Comparison of ENCODE assay signal across 8 cellular contexts in genomic region chr5:75717082-75717922, GRCh38. TPM values are rescaled to one million over a fixed set of nuclear protein-coding genes. Genes with fewer than 3 reads are reported as not detected.
DNase-seq lines count a peak whose midpoint lies in the region; ATAC-seq and TF ChIP-seq lines count a peak whose summit lies in the region.

TSS of gene POC5 (minus strand) at chr5:75717437. CDS start at chr5:75712937, 4,500 bp downstream.

- CTCF ChIA-PET in activated CD8-positive, alpha-beta memory T cell treated with anti-CD3 and anti-CD28 coated beads for 36 hours (lab: Charles Lee), result interaction anchor here (0.6 to 1.1 kb wide), 2 partner anchors 27 to 476 kb away, joined by 3 read pairs; no protein-coding TSS in a partner anchor

- H3K4me3 ChIP-seq in lung, result peak within 1 kb of the TSS; percentile 93

- no peak for TF ChIP-seq CTCF in GM20000 (IDR thresholded peaks at IDR 0.05; ENCODE audit: extremely low read depth, missing control alignments)
- TF ChIP-seq CTCF in lung (IDR thresholded peaks at IDR 0.05; ENCODE audit: control extremely low read depth, extremely low read depth), result no peak

- DNase-seq in CMK (ENCODE audit: low read depth) (peak; percentile 81), GM20000 (ENCODE audit: low spot score) (peak; percentile 93), HT-29 (ENCODE audit: low spot score) (peak; percentile 98), NOMO-1 (lab: John Stamatoyannopoulos, UW; ENCODE audit: unreplicated experiment in 2 of 2) (peak; percentile 97 to 98), lung (ENCODE audit: low spot score) (peak; percentile 97)
- peak; percentile 98 for DNase-seq in effector CD8-positive, alpha-beta T cell (lab: John Stamatoyannopoulos, UW)
- peak; percentile 97 to 98 (median 98) for DNase-seq in stimulated activated CD4-positive, alpha-beta T cell treated with anti-CD3 and anti-CD28 coated beads, TNF-alpha, amount 100 ng/mL, for 4 hours (ENCODE audit: low read depth in 3 of 3)

- POLR2A ChIA-PET in activated CD8-positive, alpha-beta memory T cell treated with anti-CD3 and anti-CD28 coated beads for 36 hours (lab: Charles Lee), result interaction anchor here (0.7 to 1.0 kb wide), 2 partner anchors 205 to 380 kb away, joined by 3 read pairs; partner anchors contain the start of genes HMGCR and POLK

- peak within 1 kb of the TSS; percentile 89 to 98 for H3K27ac ChIP-seq in lung (ENCODE audit: low read depth in 1 of 2, low read length in 1 of 2)

- WGBS in lung, 2 donors, result 10 to 11% methylated on average over 51 of the region's 51 CpGs

- H3K27me3 ChIP-seq in lung (ENCODE audit: control insufficient read depth, insufficient read depth), result no peaks in the 10 kb centered on the region

- peaks cover 0 to 7% of the 10 kb centered on the region in 2 donors for H3K4me1 ChIP-seq in lung (ENCODE audit: control insufficient read depth in 2 of 2, insufficient read depth in 2 of 2, low read length in 2 of 2)

- no peaks in the 10 kb centered on the region for H3K9me3 ChIP-seq in lung (ENCODE audit: control insufficient read depth in 2 of 2, insufficient read depth in 1 of 2, low read length in 1 of 2)

- ATAC-seq in lung (ENCODE audit: insufficient read depth, low FRiP score), result peak; percentile 99

- H3K36me3 ChIP-seq in lung (ENCODE audit: control insufficient read depth in 2 of 2, insufficient read depth in 2 of 2, low read length in 2 of 2), result peaks cover 2% of the 10 kb centered on the region in 2 donors

RNA-seq across cellular contexts. Expression of gene POC5, which starts in this region (rescaled TPM):
- 6.4 and 10.6 TPM in 2 replicates for total RNA-seq in HT-29 (2014; rRNA removed; shearing (Covaris generic))
- 10 to 100 TPM; 11.3 to 11.7 TPM for total RNA-seq in activated CD8-positive, alpha-beta memory T cell treated with anti-CD3 and anti-CD28 coated beads for 36 hours
- total RNA-seq in lung, result 10 to 100 TPM; 10.7 to 18.0 TPM
- 10 to 100 TPM in 1 of 2 donors, 1 to 10 TPM in 1; 7.7 to 11.4 TPM for polyA plus RNA-seq in lung

Comparison
In these comparisons a context has a peak if more than half of its experiments do, and no peak if none do; other contexts are left out.
1. Peak in every context shown above with its lines: DNase-seq, ATAC-seq, H3K4me3 ChIP-seq and H3K27ac ChIP-seq.